Comparison of ENCODE assay signal across 10 cellular contexts in the genomic region with DNA sequence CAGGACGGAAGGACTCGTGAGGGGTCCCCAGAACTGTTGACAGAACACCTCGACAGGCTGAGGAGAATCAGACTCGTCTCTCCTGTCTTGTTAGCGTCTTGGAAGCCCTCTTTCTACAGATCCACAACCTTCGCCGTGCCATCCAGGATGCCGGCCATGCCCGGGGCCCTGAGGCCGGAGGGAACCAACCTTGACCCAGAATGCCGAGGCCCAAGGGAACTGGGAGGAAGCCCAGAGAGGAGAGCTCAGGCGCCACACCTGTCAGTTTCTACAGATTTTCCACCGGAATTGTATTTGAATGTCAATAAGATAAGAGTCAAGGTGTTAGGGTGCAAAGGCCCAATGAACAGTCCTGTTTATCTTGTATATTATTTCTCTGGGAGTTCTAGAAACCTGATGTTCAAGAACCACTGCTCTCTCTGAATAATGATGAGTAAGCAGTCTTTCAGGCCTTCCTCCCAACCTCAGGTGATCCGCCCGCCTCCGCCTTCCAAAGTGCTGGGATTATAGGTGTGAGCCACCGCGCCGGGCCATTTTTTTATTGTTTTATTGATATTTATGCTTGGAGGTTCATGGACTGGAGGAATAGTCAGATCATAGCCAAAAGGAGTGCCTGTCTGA. TPM values are rescaled to one million over a fixed set of nuclear protein-coding genes. Genes with fewer than 3 reads are reported as not detected.
DNase-seq lines count a peak whose midpoint lies in the region; TF ChIP-seq lines count a peak whose summit lies in the region.
"Had no signal": no experiment of that assay in that cellular context is flagged by ENCODE, and none has a peak within 500 bp of the region (broad histone marks: within the 10 kb centered on the region; RNA-seq: fewer than 3 reads in every experiment).

No MANE protein-coding gene starts in this region.

- H3K9me3 ChIP-seq in WERI-Rb-1 (ENCODE audit: severe bottlenecking), result no peaks in the 10 kb centered on the region
- no peaks in the 10 kb centered on the region for H3K9me3 ChIP-seq in prostate gland

- WGBS in prostate gland, result 91% methylated on average over 17 of the region's 19 CpGs

- peaks cover 3% of the 10 kb centered on the region for H3K9me3 Mint-ChIP-seq in glutamatergic neuron (ENCODE audit: unreplicated experiment)

- intact Hi-C loops in prostate gland (cut with DNase I), result no loop called here

- no peak for TF ChIP-seq POLR2A in prostate gland (IDR thresholded peaks at IDR 0.05)

- no peaks in the 10 kb centered on the region for H3K4me1 Mint-ChIP-seq in glutamatergic neuron (ENCODE audit: low read depth, unreplicated experiment)
- H3K4me1 Mint-ChIP-seq: naive B cell had no signal

- H3K27ac ChIP-seq in WERI-Rb-1, result no peak overlapping the region
- peak overlapping the region; percentile 63 to 65 for H3K27ac ChIP-seq in prostate gland

- H3K4me1 ChIP-seq in prostate gland (replicated peaks), result no peaks in the 10 kb centered on the region

- DNase-seq in DMS53 (lab: John Stamatoyannopoulos, UW), result peak; percentile 69
- no peak for DNase-seq in WERI-Rb-1
- peak; percentile 19 for DNase-seq in glutamatergic neuron
- DNase-seq in prostate gland (ENCODE audit: low spot score), result no peak
- DNase-seq in activated effector memory CD4-positive, alpha-beta T cell treated with Interleukin-2 at 50 U/mL for 16 hours, result no peak
- DNase-seq in activated CD8-positive, alpha-beta memory T cell treated with anti-CD3 and anti-CD28 coated beads for 24 hours, result no peak
- no peak for DNase-seq in AG08396 (ENCODE audit: low spot score)
- no peak for DNase-seq in effector CD4-positive, alpha-beta T cell
- DNase-seq: naive B cell, NCI-H446 treated with DMSO at 0.1 percent for 48 hours had no signal

- no peak overlapping the region for H3K27ac Mint-ChIP-seq in glutamatergic neuron (ENCODE audit: unreplicated experiment)
- H3K27ac Mint-ChIP-seq: naive B cell had no signal

- no peaks in the 10 kb centered on the region for H3K27me3 ChIP-seq in WERI-Rb-1 (ENCODE audit: insufficient read depth, low read depth, severe bottlenecking)
- H3K27me3 ChIP-seq in prostate gland (replicated peaks; ENCODE audit: insufficient read depth), result no peaks in the 10 kb centered on the region

- peak overlapping the region; percentile 90 for H3K4me3 Mint-ChIP-seq in glutamatergic neuron (ENCODE audit: unreplicated experiment)
- H3K4me3 Mint-ChIP-seq: naive B cell had no signal

- H3K4me3 ChIP-seq in WERI-Rb-1 (ENCODE audit: low read depth, low read length) (peak overlapping the region; percentile 54), prostate gland (no peak overlapping the region)

- H3K36me3 ChIP-seq in WERI-Rb-1 (no peaks in the 10 kb centered on the region), prostate gland (no peaks in the 10 kb centered on the region)

- TF ChIP-seq CTCF in WERI-Rb-1 (IDR thresholded peaks at IDR 0.05; ENCODE audit: low read depth, low read length) (no peak), glutamatergic neuron (IDR thresholded peaks at IDR 0.05; ENCODE audit: partially characterized antibody, unreplicated experiment) (no peak), prostate gland (IDR thresholded peaks at IDR 0.05) (no peak)

- H3K36me3 Mint-ChIP-seq in glutamatergic neuron (ENCODE audit: unreplicated experiment), result no peaks in the 10 kb centered on the region
- H3K36me3 Mint-ChIP-seq: naive B cell had no signal

- H3K27me3 Mint-ChIP-seq in glutamatergic neuron (ENCODE audit: unreplicated experiment), result peaks cover 1% of the 10 kb centered on the region

RNA-seq across cellular contexts. Expression of a gene that starts 0.8 kb away (rescaled TPM):
- total RNA-seq in glutamatergic neuron (ENCODE audit: unreplicated experiment) (3.5 TPM), prostate gland (10 to 100 TPM in 1 of 2 donors, 1 to 10 TPM in 1; 6.4 to 20.3 TPM)

Comparison
In these comparisons a context has a peak if more than half of its experiments do, and no peak if none do; other contexts are left out.
1. DNase-seq: peak in DMS53 (single experiment) and glutamatergic neuron (single experiment); none in WERI-Rb-1 (single experiment), prostate gland (single experiment), activated effector memory CD4-positive, alpha-beta T cell treated with Interleukin-2 at 50 U/mL for 16 hours (single experiment), activated CD8-positive, alpha-beta memory T cell treated with anti-CD3 and anti-CD28 coated beads for 24 hours (single experiment), AG08396 (single experiment) and effector CD4-positive, alpha-beta T cell (single experiment).